18 cellular contexts compared by ENCODE assay signal in genomic region chr4:153476829-153477574, GRCh38. TPM values are rescaled to one million over a fixed set of nuclear protein-coding genes. Genes with fewer than 3 reads are reported as not detected.
A peak's percentile ranks its signal among the peaks of the same experiment; 100 is the strongest.
DNase-seq lines count a peak whose midpoint lies in the region; ATAC-seq and TF ChIP-seq lines count a peak whose summit lies in the region.
"Had no signal": no experiment of that assay in that cellular context is flagged by ENCODE, and none has a peak within 500 bp of the region (broad histone marks: within the 10 kb centered on the region; RNA-seq: fewer than 3 reads in every experiment).

No MANE protein-coding gene starts in this region.

- TF ChIP-seq CTCF in CD4-positive, alpha-beta T cell (IDR thresholded peaks at IDR 0.05) = no peak
- no peak for TF ChIP-seq CTCF in GM12875 (IDR thresholded peaks at IDR 0.05; ENCODE audit: borderline replicate concordance, insufficient read depth, low read depth, low read length)
- TF ChIP-seq CTCF in WTC11 (IDR thresholded peaks at IDR 0.05) = no peak

- no peaks in the 10 kb centered on the region for H3K27me3 ChIP-seq in CD4-positive, alpha-beta T cell (ENCODE audit: control insufficient read depth, insufficient read depth, low read length)
- H3K27me3 ChIP-seq: gastroesophageal sphincter, neutrophil had no signal

- H3K27me3 Mint-ChIP-seq in CD4-positive, alpha-beta T cell = no peaks in the 10 kb centered on the region
- no peaks in the 10 kb centered on the region for H3K27me3 Mint-ChIP-seq in WTC11 (ENCODE audit: low read depth)
- H3K27me3 Mint-ChIP-seq in naive thymus-derived CD8-positive, alpha-beta T cell = no peaks in the 10 kb centered on the region

- H3K9me3 Mint-ChIP-seq in CD4-positive, alpha-beta T cell = no peaks in the 10 kb centered on the region
- H3K9me3 Mint-ChIP-seq in WTC11 = no peaks in the 10 kb centered on the region
- H3K9me3 Mint-ChIP-seq in naive thymus-derived CD8-positive, alpha-beta T cell = no peaks in the 10 kb centered on the region
- H3K9me3 Mint-ChIP-seq: stimulated activated effector memory CD8-positive, alpha-beta T cell treated with anti-CD3 and anti-CD28 coated beads, Interleukin-12 subunit alpha, Interleukin-12 subunit beta, amount 100 ng/mL, for 72 hours had no signal

- H3K27ac Mint-ChIP-seq in CD4-positive, alpha-beta T cell = peak overlapping the region; percentile 81
- H3K27ac Mint-ChIP-seq in WTC11 = peak overlapping the region; percentile 80
- peak overlapping the region; percentile 9 to 94 (median 68) for H3K27ac Mint-ChIP-seq in naive thymus-derived CD8-positive, alpha-beta T cell
- H3K27ac Mint-ChIP-seq: stimulated activated effector memory CD8-positive, alpha-beta T cell treated with anti-CD3 and anti-CD28 coated beads, Interleukin-12 subunit alpha, Interleukin-12 subunit beta, amount 100 ng/mL, for 72 hours had no signal

- H3K36me3 Mint-ChIP-seq in CD4-positive, alpha-beta T cell (ENCODE audit: low read depth) = peaks cover 85% of the 10 kb centered on the region
- H3K36me3 Mint-ChIP-seq in WTC11 = peaks cover 19% of the 10 kb centered on the region
- peaks cover 8 to 81% (median 14%) of the 10 kb centered on the region in 3 donors for H3K36me3 Mint-ChIP-seq in naive thymus-derived CD8-positive, alpha-beta T cell

- CTCF ChIA-PET in CD4-positive, alpha-beta T cell (lab: Charles Lee) = interaction anchor here (0.7 to 1.3 kb wide), 3 partner anchors 10 to 59 kb away, joined by 3 read pairs; partner anchors contain the start of gene TMEM131L
- CTCF ChIA-PET in WTC11 (lab: Charles Lee) = no interaction called here

- DNase-seq in CD4-positive, alpha-beta T cell = no peak
- DNase-seq in WTC11 (ENCODE audit: low spot score) (no peak), COLO829 (ENCODE audit: low spot score) (no peak), iPS-NIHi7 (ENCODE audit: extremely low spot score) (no peak), hepatic stellate cell (ENCODE audit: low spot score) (no peak)
- no peak for DNase-seq in naive thymus-derived CD8-positive, alpha-beta T cell
- DNase-seq: activated CD4-positive, CD25-positive, alpha-beta regulatory T cell; Kasumi-1; mesenchymal stem cell; NCI-H146; NCI-H524; PC-3; SW 1271 had no signal

- peak overlapping the region; percentile 15 for H3K4me3 ChIP-seq in GM12875 (ENCODE audit: low read depth, low read length)
- H3K4me3 ChIP-seq: gastroesophageal sphincter, skin epidermis had no signal

- ATAC-seq in CD4-positive, alpha-beta T cell (ENCODE audit: poor library complexity) = no peak
- no peak for ATAC-seq in WTC11
- ATAC-seq in naive thymus-derived CD8-positive, alpha-beta T cell = no peak
- ATAC-seq: gastroesophageal sphincter; PC-3; stimulated activated effector memory CD8-positive, alpha-beta T cell treated with anti-CD3 and anti-CD28 coated beads, Interleukin-12 subunit alpha, Interleukin-12 subunit beta, amount 100 ng/mL, for 72 hours had no signal

- POLR2A ChIA-PET in CD4-positive, alpha-beta T cell (lab: Charles Lee) = interaction anchor here (1.0 to 21.1 kb wide), 3 partner anchors 16 to 131 kb away, joined by 3 to 434 read pairs (median 6); no protein-coding TSS in a partner anchor
- POLR2A ChIA-PET in WTC11 (lab: Charles Lee) = no interaction called here
- POLR2A ChIA-PET in naive thymus-derived CD8-positive, alpha-beta T cell (lab: Charles Lee) = interaction anchor here (0.8 to 1.9 kb wide), 4 partner anchors 9 to 16 kb away, joined by 3 to 10 read pairs (median 4); no protein-coding TSS in a partner anchor

- H3K27ac ChIP-seq in CD4-positive, alpha-beta T cell (ENCODE audit: low read depth, low read length) = no peak overlapping the region
- H3K27ac ChIP-seq: skin epidermis had no signal

- H3K4me3 Mint-ChIP-seq in CD4-positive, alpha-beta T cell = peak overlapping the region; percentile 20
- no peak overlapping the region for H3K4me3 Mint-ChIP-seq in WTC11
- peak overlapping the region in 8 of 10 donors; percentile 13 to 58 (median 42) for H3K4me3 Mint-ChIP-seq in naive thymus-derived CD8-positive, alpha-beta T cell
- H3K4me3 Mint-ChIP-seq: stimulated activated effector memory CD8-positive, alpha-beta T cell treated with anti-CD3 and anti-CD28 coated beads, Interleukin-12 subunit alpha, Interleukin-12 subunit beta, amount 100 ng/mL, for 72 hours had no signal

- no peaks in the 10 kb centered on the region for H3K9me3 ChIP-seq in CD4-positive, alpha-beta T cell (ENCODE audit: control insufficient read depth, low read length)
- H3K9me3 ChIP-seq: gastroesophageal sphincter, neutrophil had no signal

- H3K4me1 Mint-ChIP-seq in CD4-positive, alpha-beta T cell (ENCODE audit: low read depth) = peaks cover 83% of the 10 kb centered on the region
- peaks cover 36% of the 10 kb centered on the region for H3K4me1 Mint-ChIP-seq in WTC11
- peaks cover 43 to 88% (median 83%) of the 10 kb centered on the region in 4 donors for H3K4me1 Mint-ChIP-seq in naive thymus-derived CD8-positive, alpha-beta T cell

- intact Hi-C loops in CD4-positive, alpha-beta T cell (cut with DNase I, micrococcal nuclease) = no loop called here

TF ChIP-seq in WTC11, 78 proteins besides CTCF, POLR2A, EP300 and RAD21 (continues in another document):
- TF ChIP-seq FOXK1 (CRISPR knock-in tag; IDR thresholded peaks at IDR 0.05) = no peak
- TF ChIP-seq ZNF532 (CRISPR knock-in tag; IDR thresholded peaks at IDR 0.05; ENCODE audit: borderline replicate concordance) = no peak
- TF ChIP-seq ZNF281 (CRISPR knock-in tag; IDR thresholded peaks at IDR 0.05) = no peak
- TF ChIP-seq ZNF263 (CRISPR knock-in tag; IDR thresholded peaks at IDR 0.05; ENCODE audit: low read depth) = no peak
- TF ChIP-seq CDX4 (CRISPR knock-in tag; IDR thresholded peaks at IDR 0.05; ENCODE audit: borderline replicate concordance) = no peak

RNA-seq across cellular contexts. Expression of gene TMEM131L, which starts 10.8 kb away (rescaled TPM):
- total RNA-seq in CD4-positive, alpha-beta T cell = 100 to 1,000 TPM; 101 to 106 TPM
- 18.1 to 26.7 TPM (median 19.2 TPM) in 3 replicates for total RNA-seq in WTC11 (2021)
- total RNA-seq in naive thymus-derived CD8-positive, alpha-beta T cell = 10 to 100 TPM; 72.2 to 72.6 TPM
- 10 to 100 TPM; 13.8 to 32.9 (median 26.7) TPM for polyA plus RNA-seq in naive thymus-derived CD8-positive, alpha-beta T cell
